1 cellular context compared by ENCODE assay signal in the genomic region with DNA sequence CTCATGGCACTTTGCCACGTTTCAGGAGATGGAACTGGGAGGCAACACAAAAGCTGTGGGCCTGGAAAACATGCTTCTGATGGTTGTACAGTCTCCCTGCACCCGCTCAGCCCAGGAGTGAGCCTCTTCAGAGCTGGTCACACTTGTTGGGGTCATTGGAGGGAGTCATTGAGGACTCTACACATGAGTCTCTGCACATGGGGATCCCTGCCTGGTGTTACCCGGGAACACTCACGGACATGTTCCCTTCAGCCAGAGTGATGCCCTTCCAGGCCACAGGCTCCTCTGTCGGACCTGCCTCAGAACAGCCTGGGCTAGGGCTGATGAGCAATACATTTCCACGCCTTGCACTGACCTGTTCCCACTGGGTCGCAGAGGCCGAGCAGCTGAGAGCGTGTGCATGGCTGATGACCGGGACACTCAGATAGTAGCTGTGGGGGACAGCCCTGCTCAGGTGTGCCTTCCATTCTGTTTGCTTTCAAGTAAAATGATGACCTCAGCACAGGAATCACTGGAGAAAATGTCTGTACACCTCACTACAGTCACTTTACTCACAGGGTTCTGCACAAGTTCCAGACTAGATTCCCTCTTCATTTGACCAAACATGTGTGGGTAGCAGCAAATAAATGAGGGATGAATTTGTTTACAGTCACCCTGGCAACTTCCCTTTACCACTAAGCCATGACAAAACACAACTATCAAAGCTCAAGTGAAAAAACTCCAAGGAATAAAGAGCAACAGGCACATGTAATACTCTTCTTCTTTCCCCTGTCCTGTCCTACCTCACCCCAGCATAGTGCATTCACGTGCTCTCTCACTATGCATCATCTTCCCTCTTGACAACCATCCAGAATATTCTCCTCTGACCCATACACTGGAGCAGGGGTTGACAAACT.
TF ChIP-seq lines count a peak whose summit lies in the region.

No MANE protein-coding gene starts in this region.

TF ChIP-seq in HepG2, 621 proteins besides CTCF, POLR2A, EP300 and RAD21 (continued from another document):
- TF ChIP-seq MAFF (IDR thresholded peaks at IDR 0.05; ENCODE audit: low read depth, low read length) = peak; percentile 35; the same call in 1 of the 2 replicates
